ENCODE assay signal across 1 cellular context in genomic region chr5:159128070-159128507, GRCh38.
TF ChIP-seq lines count a peak whose summit lies in the region.

No MANE protein-coding gene starts in this region.

TF ChIP-seq in H1, 55 proteins besides CTCF, POLR2A, EP300 and RAD21:
- TF ChIP-seq ASH2L (IDR thresholded peaks at IDR 0.05; ENCODE audit: low read length) = no peak
- no peak for TF ChIP-seq RNF2 (IDR thresholded peaks at IDR 0.05; ENCODE audit: borderline replicate concordance, low read depth, low read length, missing control alignments, poor library complexity, severe bottlenecking)
- TF ChIP-seq RBBP5 (IDR thresholded peaks at IDR 0.05; ENCODE audit: borderline replicate concordance, low read depth, low read length) = no peak
- TF ChIP-seq, protein P1, sequence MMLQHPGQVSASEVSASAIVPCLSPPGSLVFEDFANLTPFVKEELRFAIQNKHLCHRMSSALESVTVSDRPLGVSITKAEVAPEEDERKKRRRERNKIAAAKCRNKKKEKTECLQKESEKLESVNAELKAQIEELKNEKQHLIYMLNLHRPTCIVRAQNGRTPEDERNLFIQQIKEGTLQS (IDR thresholded peaks at IDR 0.05; ENCODE audit: insufficient read depth, low read depth, low read length) = no peak
- TF ChIP-seq KDM1A (IDR thresholded peaks at IDR 0.05; ENCODE audit: borderline replicate concordance, low read length) = no peak
- no peak for TF ChIP-seq CBX8 (IDR thresholded peaks at IDR 0.05; ENCODE audit: borderline replicate concordance, low read depth, low read length)
- TF ChIP-seq NANOG (IDR thresholded peaks at IDR 0.05; ENCODE audit: insufficient read depth, low read depth, low read length, poor library complexity, severe bottlenecking) = no peak
- no peak for TF ChIP-seq CREB1 (IDR thresholded peaks at IDR 0.05)
- no peak for TF ChIP-seq SP2 (IDR thresholded peaks at IDR 0.05; ENCODE audit: low read length)
- TF ChIP-seq POLR2AphosphoS5 (IDR thresholded peaks at IDR 0.05; ENCODE audit: low read depth, low read length) = no peak
- no peak for TF ChIP-seq SP4 (IDR thresholded peaks at IDR 0.05; ENCODE audit: low read length)
- no peak for TF ChIP-seq SUZ12 (IDR thresholded peaks at IDR 0.05; ENCODE audit: low read length)
- no peak for TF ChIP-seq TEAD4 (IDR thresholded peaks at IDR 0.05; ENCODE audit: low read depth, low read length)
- no peak for TF ChIP-seq KDM5A (IDR thresholded peaks at IDR 0.05; ENCODE audit: low read length)
- no peak for TF ChIP-seq RXRA (IDR thresholded peaks at IDR 0.05; ENCODE audit: insufficient read depth, low read depth, low read length)
- TF ChIP-seq CTBP2 (IDR thresholded peaks at IDR 0.05; ENCODE audit: borderline replicate concordance, insufficient read depth, insufficient read length, low read length) = no peak
- TF ChIP-seq POU5F1 (IDR thresholded peaks at IDR 0.05; ENCODE audit: low read depth, low read length) = no peak
